ENCODE assay signal across 7 cellular contexts in the genomic region with DNA sequence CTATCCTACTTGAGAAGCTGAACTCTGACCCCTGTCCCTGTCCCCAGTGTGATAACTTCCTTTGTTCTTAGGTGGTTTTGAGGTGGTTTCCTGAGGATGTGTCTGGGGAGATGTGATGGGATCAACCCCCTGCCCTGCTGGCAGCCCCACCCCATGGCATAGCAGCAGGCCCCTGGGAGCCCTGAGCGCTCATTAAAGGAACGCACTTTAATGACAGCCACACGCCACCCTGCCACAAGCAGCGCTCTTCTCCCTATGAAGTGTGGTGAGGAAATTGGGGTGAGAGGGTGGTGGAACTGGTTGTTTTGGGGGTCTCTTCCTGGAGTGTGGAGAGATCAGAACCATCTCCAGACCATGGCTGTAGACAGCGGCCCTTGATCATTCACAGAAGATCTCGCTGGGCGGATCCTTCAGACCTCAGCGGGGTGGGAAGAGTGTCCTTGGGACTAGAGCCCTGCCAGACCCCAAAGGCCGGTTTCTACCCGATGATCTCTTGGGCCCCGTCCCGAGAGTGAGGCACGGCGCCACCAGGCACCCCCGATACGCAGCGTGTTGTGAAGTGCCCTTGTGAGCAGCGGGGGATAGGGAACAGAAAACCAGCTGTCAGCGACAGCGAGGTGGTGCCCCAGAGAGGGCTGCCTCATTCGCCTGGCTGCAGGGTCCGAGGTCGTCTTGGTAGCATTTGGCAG. TPM values are rescaled to one million over a fixed set of nuclear protein-coding genes. Genes with fewer than 3 reads are reported as not detected.
A peak's percentile ranks its signal among the peaks of the same experiment; 100 is the strongest.
DNase-seq lines count a peak whose midpoint lies in the region; ATAC-seq lines count a peak whose summit lies in the region.

No MANE protein-coding gene starts in this region.

- peak; percentile 24 for ATAC-seq in GM21717 (IDR thresholded peaks at IDR 0.05; ENCODE audit: unreplicated experiment)
- ATAC-seq in T-helper 17 cell, result peak; percentile 70
- peak; percentile 1 to 6 for ATAC-seq in left cardiac atrium
- no peak for ATAC-seq in GM18517 (IDR thresholded peaks at IDR 0.05; ENCODE audit: unreplicated experiment)

- H3K9me3 ChIP-seq in T-helper 17 cell (ENCODE audit: control insufficient read depth, low read length, poor library complexity, severe bottlenecking), result no peaks in the 10 kb centered on the region

- peaks cover 2% of the 10 kb centered on the region for H3K36me3 Mint-ChIP-seq in T-helper 17 cell (ENCODE audit: low read depth)

- H3K27me3 Mint-ChIP-seq in T-helper 17 cell, result no peaks in the 10 kb centered on the region

- H3K27ac Mint-ChIP-seq in T-helper 17 cell, result peak overlapping the region; percentile 95

- DNase-seq in T-helper 17 cell, result no peak
- DNase-seq in left cardiac atrium, result peak; percentile 28
- DNase-seq in substantia nigra (lab: John Stamatoyannopoulos, UW), result peak in 13 of 49 donors; percentile 14 to 68 (median 46)
- DNase-seq in hippocampal formation (lab: John Stamatoyannopoulos, UW), result no peak
- DNase-seq in stimulated activated naive CD4-positive, alpha-beta T cell treated with Interleukin-2 at 50 U/mL for 16 hours (lab: John Stamatoyannopoulos, UW), result no peak

- intact Hi-C loops in left cardiac atrium (cut with DNase I), result no loop called here

- H3K27ac ChIP-seq in substantia nigra (ENCODE audit: low read depth, low read length, poor library complexity, severe bottlenecking), result peak overlapping the region; percentile 97

- H3K4me3 Mint-ChIP-seq in T-helper 17 cell, result peak overlapping the region; percentile 86

- H3K4me1 Mint-ChIP-seq in T-helper 17 cell, result peaks cover 43% of the 10 kb centered on the region

RNA-seq across cellular contexts. Expression of gene SYNJ2, which starts 45.4 kb away (rescaled TPM):
- total RNA-seq in T-helper 17 cell, result 10 to 100 TPM; 43.6 to 45.0 TPM
- total RNA-seq in left cardiac atrium, result 10 to 100 TPM; 10.2 to 23.4 TPM
